In genomic region chr20:53146201-53146891, GRCh38 we compare ENCODE assay signal across 15 cellular contexts.
DNase-seq lines count a peak whose midpoint lies in the region; ATAC-seq lines count a peak whose summit lies in the region.
"Had no signal": no experiment of that assay in that cellular context is flagged by ENCODE, and none has a peak within 500 bp of the region (broad histone marks: within the 10 kb centered on the region; RNA-seq: fewer than 3 reads in every experiment).

No MANE protein-coding gene starts in this region.

- H4K20me1 ChIP-seq in BLaER1 = no peaks in the 10 kb centered on the region

- H3K27me3 ChIP-seq in BLaER1 = no peaks in the 10 kb centered on the region

- peak overlapping the region; percentile 93 for H3K27ac Mint-ChIP-seq in activated CD4-positive, alpha-beta T cell treated with anti-CD3 and anti-CD28 coated beads, Interleukin-2, amount 10 ng/mL, durations not matched to agents 24 days and 14 days

- peaks cover 44% of the 10 kb centered on the region for H3K4me1 Mint-ChIP-seq in activated CD4-positive, alpha-beta T cell treated with anti-CD3 and anti-CD28 coated beads, Interleukin-2, amount 10 ng/mL, durations not matched to agents 24 days and 14 days

- peaks cover 8% of the 10 kb centered on the region for H3K9me3 Mint-ChIP-seq in activated CD4-positive, alpha-beta T cell treated with anti-CD3 and anti-CD28 coated beads, Interleukin-2, amount 10 ng/mL, durations not matched to agents 24 days and 14 days

- no peak overlapping the region for H3K27ac ChIP-seq in BLaER1
- H3K27ac ChIP-seq: prostate gland had no signal

- H3K4me3 ChIP-seq in BLaER1 = no peak overlapping the region
- H3K4me3 ChIP-seq: prostate gland had no signal

- ATAC-seq in GM21529 (IDR thresholded peaks at IDR 0.05; ENCODE audit: unreplicated experiment) = peak; percentile 52
- no peak for ATAC-seq in HG02571 (IDR thresholded peaks at IDR 0.05; ENCODE audit: unreplicated experiment)
- ATAC-seq: HepG2 had no signal

- peak overlapping the region; percentile 1 for H3K4me2 ChIP-seq in BLaER1

- H3K36me3 ChIP-seq in BLaER1 = no peaks in the 10 kb centered on the region
- H3K36me3 ChIP-seq: prostate gland had no signal

- H3K4me1 ChIP-seq in BLaER1 = peaks cover 36% of the 10 kb centered on the region
- H3K4me1 ChIP-seq: prostate gland had no signal

- no peak overlapping the region for H3K9ac ChIP-seq in BLaER1

- peak overlapping the region; percentile 58 for H3K4me3 Mint-ChIP-seq in activated CD4-positive, alpha-beta T cell treated with anti-CD3 and anti-CD28 coated beads, Interleukin-2, amount 10 ng/mL, durations not matched to agents 24 days and 14 days

- DNase-seq in activated CD4-positive, alpha-beta T cell treated with anti-CD3 and anti-CD28 coated beads, Interleukin-2, amount 10 ng/mL, durations not matched to agents 24 days and 14 days = peak; percentile 65
- peak; percentile 75 for DNase-seq in stimulated activated CD4-positive, alpha-beta T cell treated with anti-CD3 and anti-CD28 coated beads, Interleukin-15, amount 100 ng/mL, for 24 hours
- DNase-seq in KBM-7 = no peak
- DNase-seq in cortex of kidney (lab: John Stamatoyannopoulos, UW) = no peak
- DNase-seq in epidermal melanocyte (ENCODE audit: insufficient read length, low spot score) = no peak
- DNase-seq: AML-193, dermis blood vessel endothelial cell, EL, NCI-H524 treated with DMSO at 0.1 percent for 48 hours, Right ventricle myocardium superior had no signal

- no peaks in the 10 kb centered on the region for H3K27me3 Mint-ChIP-seq in activated CD4-positive, alpha-beta T cell treated with anti-CD3 and anti-CD28 coated beads, Interleukin-2, amount 10 ng/mL, durations not matched to agents 24 days and 14 days

- in situ Hi-C loops in KBM-7 (cut with MboI; ENCODE audit: low pct_unique_long_range_greater_than_20kb, low sequenced_read_pairs) = no loop called here

- H3K36me3 Mint-ChIP-seq in activated CD4-positive, alpha-beta T cell treated with anti-CD3 and anti-CD28 coated beads, Interleukin-2, amount 10 ng/mL, durations not matched to agents 24 days and 14 days (ENCODE audit: low read depth) = peaks cover 16% of the 10 kb centered on the region

- intact Hi-C loops in activated CD4-positive, alpha-beta T cell treated with anti-CD3 and anti-CD28 coated beads, Interleukin-2, amount 10 ng/mL, durations not matched to agents 24 days and 14 days (cut with micrococcal nuclease) = loop anchor here (1.0 to 10.0 kb wide), 10 partner anchors 8 to 798 kb away; no protein-coding TSS in a partner anchor

- H3K9me3 ChIP-seq in BLaER1 = peaks cover 7% of the 10 kb centered on the region
- H3K9me3 ChIP-seq: prostate gland had no signal

Comparison
In these comparisons a context has a peak if more than half of its experiments do, and no peak if none do; other contexts are left out.
1. DNase-seq: peak in activated CD4-positive, alpha-beta T cell treated with anti-CD3 and anti-CD28 coated beads, Interleukin-2, amount 10 ng/mL, durations not matched to agents 24 days and 14 days (single experiment) and stimulated activated CD4-positive, alpha-beta T cell treated with anti-CD3 and anti-CD28 coated beads, Interleukin-15, amount 100 ng/mL, for 24 hours (single experiment); none in KBM-7 (single experiment), cortex of kidney (single experiment) and epidermal melanocyte (single experiment).